1 cellular context compared by ENCODE assay signal in the genomic region with DNA sequence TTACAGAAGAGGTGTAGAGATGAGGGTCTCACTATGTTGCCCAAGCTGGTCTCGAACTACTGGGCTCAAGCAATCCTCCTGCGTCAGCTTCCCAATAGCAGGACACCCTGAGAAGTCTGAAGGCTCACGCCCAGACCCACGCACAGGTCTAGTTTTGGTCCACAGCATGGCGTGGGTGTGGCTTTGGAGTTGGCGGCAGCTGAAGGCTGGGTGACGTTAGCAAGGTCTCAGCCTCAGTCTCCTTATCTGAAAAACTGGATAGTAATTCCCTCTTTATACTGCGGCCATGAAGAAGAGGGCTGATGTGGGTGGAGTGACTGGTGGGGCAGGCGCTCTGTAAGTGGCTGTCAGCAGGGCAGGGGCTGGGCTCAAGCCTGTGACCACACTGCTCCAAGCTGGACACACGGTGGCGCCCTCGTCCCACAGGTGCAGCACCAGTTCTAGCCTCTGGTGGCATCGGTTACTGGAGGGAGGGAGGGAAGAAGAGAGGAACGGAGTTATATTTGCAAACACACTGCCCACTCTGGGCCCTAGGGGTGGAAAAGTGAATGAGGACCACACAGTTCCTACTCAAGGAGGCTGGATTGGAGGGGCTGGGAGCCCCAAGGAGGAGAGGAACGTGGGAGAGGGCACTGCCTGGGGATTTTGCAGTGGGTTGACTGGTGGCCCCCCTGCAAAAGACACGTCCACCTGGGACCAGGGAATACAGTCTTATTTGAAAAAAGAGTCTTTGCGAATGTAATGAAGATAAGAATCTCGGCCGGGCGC.
TF ChIP-seq lines count a peak whose summit lies in the region.

No MANE protein-coding gene starts in this region.

TF ChIP-seq in HepG2, 621 proteins besides CTCF, POLR2A, EP300 and RAD21 (continues in another document):
- TF ChIP-seq KDM3A (CRISPR knock-in tag; IDR thresholded peaks at IDR 0.05; ENCODE audit: low read depth) (peak; percentile 83), KDM6A (CRISPR knock-in tag; IDR thresholded peaks at IDR 0.05; ENCODE audit: low read depth) (0 out of 2 replicates have a peak, but pooled peaks have one; percentile 9), ZNF382 (CRISPR knock-in tag; IDR thresholded peaks at IDR 0.05; ENCODE audit: borderline replicate concordance) (no peak), NRL (CRISPR knock-in tag; IDR thresholded peaks at IDR 0.05; ENCODE audit: borderline replicate concordance) (no peak), ETV5 (CRISPR knock-in tag; IDR thresholded peaks at IDR 0.05; ENCODE audit: borderline replicate concordance) (0 out of 2 replicates have a peak, but pooled peaks have one; percentile 24), ZNF383 (CRISPR knock-in tag; IDR thresholded peaks at IDR 0.05; ENCODE audit: borderline replicate concordance) (no peak), ZNF501 (CRISPR knock-in tag; IDR thresholded peaks at IDR 0.05) (peak; percentile 69; the same call in 1 of the 2 replicates), ZKSCAN5 (CRISPR knock-in tag; IDR thresholded peaks at IDR 0.05) (no peak), CEBPG (CRISPR knock-in tag; IDR thresholded peaks at IDR 0.05) (0 out of 2 replicates have a peak, but pooled peaks have one; percentile 39), HDAC2 (CRISPR knock-in tag; IDR thresholded peaks at IDR 0.05) (peak; percentile 42; the same call in 1 of the 2 replicates), ZNF160 (CRISPR knock-in tag; IDR thresholded peaks at IDR 0.05) (0 out of 2 replicates have a peak, but pooled peaks have one; percentile 47), SAP130 (CRISPR knock-in tag; IDR thresholded peaks at IDR 0.05; ENCODE audit: low read depth) (peak; percentile 75), FLYWCH1 (CRISPR knock-in tag; IDR thresholded peaks at IDR 0.05) (no peak), RFXAP (CRISPR knock-in tag; IDR thresholded peaks at IDR 0.05; ENCODE audit: borderline replicate concordance) (peak; percentile 54; the same call in 1 of the 2 replicates), MYC (CRISPR knock-in tag; IDR thresholded peaks at IDR 0.05; ENCODE audit: borderline replicate concordance) (peak; percentile 56; the same call in 1 of the 2 replicates), RXRB (CRISPR knock-in tag; IDR thresholded peaks at IDR 0.05; ENCODE audit: borderline replicate concordance) (peak; percentile 51; the same call in 1 of the 2 replicates)
- TF ChIP-seq, protein P1, sequence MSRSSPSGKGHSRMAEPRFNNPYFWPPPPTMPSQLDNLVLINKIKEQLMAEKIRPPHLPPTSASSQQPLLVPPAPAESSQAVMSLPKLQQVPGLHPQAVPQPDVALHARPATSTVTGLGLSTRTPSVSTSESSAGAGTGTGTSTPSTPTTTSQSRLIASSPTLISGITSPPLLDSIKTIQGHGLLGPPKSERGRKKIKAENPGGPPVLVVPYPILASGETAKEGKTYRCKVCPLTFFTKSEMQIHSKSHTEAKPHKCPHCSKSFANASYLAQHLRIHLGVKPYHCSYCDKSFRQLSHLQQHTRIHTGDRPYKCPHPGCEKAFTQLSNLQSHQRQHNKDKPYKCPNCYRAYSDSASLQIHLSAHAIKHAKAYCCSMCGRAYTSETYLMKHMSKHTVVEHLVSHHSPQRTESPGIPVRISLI (CRISPR knock-in tag; IDR thresholded peaks at IDR 0.05; ENCODE audit: borderline replicate concordance), result peak; percentile 74; the same call in 1 of the 2 replicates
- TF ChIP-seq, protein P2, sequence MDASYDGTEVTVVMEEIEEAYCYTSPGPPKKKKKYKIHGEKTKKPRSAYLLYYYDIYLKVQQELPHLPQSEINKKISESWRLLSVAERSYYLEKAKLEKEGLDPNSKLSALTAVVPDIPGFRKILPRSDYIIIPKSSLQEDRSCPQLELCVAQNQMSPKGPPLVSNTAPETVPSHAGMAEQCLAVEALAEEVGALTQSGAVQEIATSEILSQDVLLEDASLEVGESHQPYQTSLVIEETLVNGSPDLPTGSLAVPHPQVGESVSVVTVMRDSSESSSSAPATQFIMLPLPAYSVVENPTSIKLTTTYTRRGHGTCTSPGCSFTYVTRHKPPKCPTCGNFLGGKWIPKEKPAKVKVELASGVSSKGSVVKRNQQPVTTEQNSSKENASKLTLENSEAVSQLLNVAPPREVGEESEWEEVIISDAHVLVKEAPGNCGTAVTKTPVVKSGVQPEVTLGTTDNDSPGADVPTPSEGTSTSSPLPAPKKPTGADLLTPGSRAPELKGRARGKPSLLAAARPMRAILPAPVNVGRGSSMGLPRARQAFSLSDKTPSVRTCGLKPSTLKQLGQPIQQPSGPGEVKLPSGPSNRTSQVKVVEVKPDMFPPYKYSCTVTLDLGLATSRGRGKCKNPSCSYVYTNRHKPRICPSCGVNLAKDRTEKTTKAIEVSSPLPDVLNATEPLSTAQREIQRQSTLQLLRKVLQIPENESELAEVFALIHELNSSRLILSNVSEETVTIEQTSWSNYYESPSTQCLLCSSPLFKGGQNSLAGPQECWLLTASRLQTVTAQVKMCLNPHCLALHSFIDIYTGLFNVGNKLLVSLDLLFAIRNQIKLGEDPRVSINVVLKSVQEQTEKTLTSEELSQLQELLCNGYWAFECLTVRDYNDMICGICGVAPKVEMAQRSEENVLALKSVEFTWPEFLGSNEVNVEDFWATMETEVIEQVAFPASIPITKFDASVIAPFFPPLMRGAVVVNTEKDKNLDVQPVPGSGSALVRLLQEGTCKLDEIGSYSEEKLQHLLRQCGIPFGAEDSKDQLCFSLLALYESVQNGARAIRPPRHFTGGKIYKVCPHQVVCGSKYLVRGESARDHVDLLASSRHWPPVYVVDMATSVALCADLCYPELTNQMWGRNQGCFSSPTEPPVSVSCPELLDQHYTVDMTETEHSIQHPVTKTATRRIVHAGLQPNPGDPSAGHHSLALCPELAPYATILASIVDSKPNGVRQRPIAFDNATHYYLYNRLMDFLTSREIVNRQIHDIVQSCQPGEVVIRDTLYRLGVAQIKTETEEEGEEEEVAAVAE (CRISPR knock-in tag; IDR thresholded peaks at IDR 0.05; ENCODE audit: borderline replicate concordance), result 0 out of 2 replicates have a peak, but pooled peaks have one; percentile 27
- TF ChIP-seq, protein P3, sequence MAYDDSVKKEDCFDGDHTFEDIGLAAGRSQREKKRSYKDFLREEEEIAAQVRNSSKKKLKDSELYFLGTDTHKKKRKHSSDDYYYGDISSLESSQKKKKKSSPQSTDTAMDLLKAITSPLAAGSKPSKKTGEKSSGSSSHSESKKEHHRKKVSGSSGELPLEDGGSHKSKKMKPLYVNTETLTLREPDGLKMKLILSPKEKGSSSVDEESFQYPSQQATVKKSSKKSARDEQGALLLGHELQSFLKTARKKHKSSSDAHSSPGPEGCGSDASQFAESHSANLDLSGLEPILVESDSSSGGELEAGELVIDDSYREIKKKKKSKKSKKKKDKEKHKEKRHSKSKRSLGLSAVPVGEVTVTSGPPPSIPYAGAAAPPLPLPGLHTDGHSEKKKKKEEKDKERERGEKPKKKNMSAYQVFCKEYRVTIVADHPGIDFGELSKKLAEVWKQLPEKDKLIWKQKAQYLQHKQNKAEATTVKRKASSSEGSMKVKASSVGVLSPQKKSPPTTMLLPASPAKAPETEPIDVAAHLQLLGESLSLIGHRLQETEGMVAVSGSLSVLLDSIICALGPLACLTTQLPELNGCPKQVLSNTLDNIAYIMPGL (CRISPR knock-in tag; IDR thresholded peaks at IDR 0.05; ENCODE audit: borderline replicate concordance in 1 of 2, low read depth in 1 of 2), result peak; percentile 83 to 86; a peak in 3 of 4 replicates
- TF ChIP-seq, protein P4, sequence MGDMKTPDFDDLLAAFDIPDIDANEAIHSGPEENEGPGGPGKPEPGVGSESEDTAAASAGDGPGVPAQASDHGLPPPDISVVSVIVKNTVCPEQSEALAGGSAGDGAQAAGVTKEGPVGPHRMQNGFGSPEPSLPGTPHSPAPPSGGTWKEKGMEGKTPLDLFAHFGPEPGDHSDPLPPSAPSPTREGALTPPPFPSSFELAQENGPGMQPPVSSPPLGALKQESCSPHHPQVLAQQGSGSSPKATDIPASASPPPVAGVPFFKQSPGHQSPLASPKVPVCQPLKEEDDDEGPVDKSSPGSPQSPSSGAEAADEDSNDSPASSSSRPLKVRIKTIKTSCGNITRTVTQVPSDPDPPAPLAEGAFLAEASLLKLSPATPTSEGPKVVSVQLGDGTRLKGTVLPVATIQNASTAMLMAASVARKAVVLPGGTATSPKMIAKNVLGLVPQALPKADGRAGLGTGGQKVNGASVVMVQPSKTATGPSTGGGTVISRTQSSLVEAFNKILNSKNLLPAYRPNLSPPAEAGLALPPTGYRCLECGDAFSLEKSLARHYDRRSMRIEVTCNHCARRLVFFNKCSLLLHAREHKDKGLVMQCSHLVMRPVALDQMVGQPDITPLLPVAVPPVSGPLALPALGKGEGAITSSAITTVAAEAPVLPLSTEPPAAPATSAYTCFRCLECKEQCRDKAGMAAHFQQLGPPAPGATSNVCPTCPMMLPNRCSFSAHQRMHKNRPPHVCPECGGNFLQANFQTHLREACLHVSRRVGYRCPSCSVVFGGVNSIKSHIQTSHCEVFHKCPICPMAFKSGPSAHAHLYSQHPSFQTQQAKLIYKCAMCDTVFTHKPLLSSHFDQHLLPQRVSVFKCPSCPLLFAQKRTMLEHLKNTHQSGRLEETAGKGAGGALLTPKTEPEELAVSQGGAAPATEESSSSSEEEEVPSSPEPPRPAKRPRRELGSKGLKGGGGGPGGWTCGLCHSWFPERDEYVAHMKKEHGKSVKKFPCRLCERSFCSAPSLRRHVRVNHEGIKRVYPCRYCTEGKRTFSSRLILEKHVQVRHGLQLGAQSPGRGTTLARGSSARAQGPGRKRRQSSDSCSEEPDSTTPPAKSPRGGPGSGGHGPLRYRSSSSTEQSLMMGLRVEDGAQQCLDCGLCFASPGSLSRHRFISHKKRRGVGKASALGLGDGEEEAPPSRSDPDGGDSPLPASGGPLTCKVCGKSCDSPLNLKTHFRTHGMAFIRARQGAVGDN (CRISPR knock-in tag; IDR thresholded peaks at IDR 0.05), result peak; percentile 82
- TF ChIP-seq, protein P5, sequence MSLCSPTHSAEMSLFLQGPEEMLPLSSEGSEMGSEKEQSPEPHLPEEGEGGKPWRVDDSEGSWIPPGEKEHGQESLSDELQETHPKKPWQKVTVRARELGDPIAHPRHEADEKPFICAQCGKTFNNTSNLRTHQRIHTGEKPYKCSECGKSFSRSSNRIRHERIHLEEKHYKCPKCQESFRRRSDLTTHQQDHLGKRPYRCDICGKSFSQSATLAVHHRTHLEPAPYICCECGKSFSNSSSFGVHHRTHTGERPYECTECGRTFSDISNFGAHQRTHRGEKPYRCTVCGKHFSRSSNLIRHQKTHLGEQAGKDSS (CRISPR knock-in tag; IDR thresholded peaks at IDR 0.05; ENCODE audit: borderline replicate concordance, low read depth), result peak; percentile 70
- TF ChIP-seq, protein P6, sequence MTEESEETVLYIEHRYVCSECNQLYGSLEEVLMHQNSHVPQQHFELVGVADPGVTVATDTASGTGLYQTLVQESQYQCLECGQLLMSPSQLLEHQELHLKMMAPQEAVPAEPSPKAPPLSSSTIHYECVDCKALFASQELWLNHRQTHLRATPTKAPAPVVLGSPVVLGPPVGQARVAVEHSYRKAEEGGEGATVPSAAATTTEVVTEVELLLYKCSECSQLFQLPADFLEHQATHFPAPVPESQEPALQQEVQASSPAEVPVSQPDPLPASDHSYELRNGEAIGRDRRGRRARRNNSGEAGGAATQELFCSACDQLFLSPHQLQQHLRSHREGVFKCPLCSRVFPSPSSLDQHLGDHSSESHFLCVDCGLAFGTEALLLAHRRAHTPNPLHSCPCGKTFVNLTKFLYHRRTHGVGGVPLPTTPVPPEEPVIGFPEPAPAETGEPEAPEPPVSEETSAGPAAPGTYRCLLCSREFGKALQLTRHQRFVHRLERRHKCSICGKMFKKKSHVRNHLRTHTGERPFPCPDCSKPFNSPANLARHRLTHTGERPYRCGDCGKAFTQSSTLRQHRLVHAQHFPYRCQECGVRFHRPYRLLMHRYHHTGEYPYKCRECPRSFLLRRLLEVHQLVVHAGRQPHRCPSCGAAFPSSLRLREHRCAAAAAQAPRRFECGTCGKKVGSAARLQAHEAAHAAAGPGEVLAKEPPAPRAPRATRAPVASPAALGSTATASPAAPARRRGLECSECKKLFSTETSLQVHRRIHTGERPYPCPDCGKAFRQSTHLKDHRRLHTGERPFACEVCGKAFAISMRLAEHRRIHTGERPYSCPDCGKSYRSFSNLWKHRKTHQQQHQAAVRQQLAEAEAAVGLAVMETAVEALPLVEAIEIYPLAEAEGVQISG (CRISPR knock-in tag; IDR thresholded peaks at IDR 0.05), result peak; percentile 69
- TF ChIP-seq, protein P7, sequence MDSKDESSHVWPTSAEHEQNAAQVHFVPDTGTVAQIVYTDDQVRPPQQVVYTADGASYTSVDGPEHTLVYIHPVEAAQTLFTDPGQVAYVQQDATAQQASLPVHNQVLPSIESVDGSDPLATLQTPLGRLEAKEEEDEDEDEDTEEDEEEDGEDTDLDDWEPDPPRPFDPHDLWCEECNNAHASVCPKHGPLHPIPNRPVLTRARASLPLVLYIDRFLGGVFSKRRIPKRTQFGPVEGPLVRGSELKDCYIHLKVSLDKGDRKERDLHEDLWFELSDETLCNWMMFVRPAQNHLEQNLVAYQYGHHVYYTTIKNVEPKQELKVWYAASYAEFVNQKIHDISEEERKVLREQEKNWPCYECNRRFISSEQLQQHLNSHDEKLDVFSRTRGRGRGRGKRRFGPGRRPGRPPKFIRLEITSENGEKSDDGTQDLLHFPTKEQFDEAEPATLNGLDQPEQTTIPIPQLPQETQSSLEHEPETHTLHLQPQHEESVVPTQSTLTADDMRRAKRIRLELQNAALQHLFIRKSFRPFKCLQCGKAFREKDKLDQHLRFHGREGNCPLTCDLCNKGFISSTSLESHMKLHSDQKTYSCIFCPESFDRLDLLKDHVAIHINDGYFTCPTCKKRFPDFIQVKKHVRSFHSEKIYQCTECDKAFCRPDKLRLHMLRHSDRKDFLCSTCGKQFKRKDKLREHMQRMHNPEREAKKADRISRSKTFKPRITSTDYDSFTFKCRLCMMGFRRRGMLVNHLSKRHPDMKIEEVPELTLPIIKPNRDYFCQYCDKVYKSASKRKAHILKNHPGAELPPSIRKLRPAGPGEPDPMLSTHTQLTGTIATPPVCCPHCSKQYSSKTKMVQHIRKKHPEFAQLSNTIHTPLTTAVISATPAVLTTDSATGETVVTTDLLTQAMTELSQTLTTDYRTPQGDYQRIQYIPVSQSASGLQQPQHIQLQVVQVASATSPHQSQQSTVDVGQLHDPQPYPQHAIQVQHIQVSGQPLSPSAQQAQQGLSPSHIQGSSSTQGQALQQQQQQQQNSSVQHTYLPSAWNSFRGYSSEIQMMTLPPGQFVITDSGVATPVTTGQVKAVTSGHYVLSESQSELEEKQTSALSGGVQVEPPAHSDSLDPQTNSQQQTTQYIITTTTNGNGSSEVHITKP (CRISPR knock-in tag; IDR thresholded peaks at IDR 0.05; ENCODE audit: low read depth), result 0 out of 2 replicates have a peak, but pooled peaks have one; percentile 26
- TF ChIP-seq, protein P8, sequence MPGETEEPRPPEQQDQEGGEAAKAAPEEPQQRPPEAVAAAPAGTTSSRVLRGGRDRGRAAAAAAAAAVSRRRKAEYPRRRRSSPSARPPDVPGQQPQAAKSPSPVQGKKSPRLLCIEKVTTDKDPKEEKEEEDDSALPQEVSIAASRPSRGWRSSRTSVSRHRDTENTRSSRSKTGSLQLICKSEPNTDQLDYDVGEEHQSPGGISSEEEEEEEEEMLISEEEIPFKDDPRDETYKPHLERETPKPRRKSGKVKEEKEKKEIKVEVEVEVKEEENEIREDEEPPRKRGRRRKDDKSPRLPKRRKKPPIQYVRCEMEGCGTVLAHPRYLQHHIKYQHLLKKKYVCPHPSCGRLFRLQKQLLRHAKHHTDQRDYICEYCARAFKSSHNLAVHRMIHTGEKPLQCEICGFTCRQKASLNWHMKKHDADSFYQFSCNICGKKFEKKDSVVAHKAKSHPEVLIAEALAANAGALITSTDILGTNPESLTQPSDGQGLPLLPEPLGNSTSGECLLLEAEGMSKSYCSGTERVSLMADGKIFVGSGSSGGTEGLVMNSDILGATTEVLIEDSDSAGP (CRISPR knock-in tag; IDR thresholded peaks at IDR 0.05; ENCODE audit: borderline replicate concordance), result peak; percentile 84
